Comparison of ENCODE assay signal across 1 cellular context in the genomic region with DNA sequence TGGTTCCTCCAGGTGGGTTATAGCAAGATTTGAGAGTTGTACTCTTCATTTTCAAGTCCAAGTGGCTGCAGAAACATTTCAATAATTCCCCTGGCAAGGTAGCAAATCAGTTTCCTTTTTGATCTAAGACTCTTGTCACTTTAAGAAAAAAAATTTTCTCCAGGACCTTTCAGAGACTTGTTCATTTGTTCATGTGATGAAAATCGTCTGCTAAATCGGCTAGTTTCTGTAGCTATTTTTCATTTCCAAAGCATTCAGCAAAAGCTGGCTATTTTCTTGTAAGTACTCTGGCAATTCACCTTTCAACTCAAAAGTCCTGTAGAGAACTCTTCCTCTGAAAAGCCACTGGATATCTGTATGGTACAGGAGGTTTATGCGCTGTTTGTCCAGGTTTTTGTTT.
TF ChIP-seq lines count a peak whose summit lies in the region.

No MANE protein-coding gene starts in this region.

TF ChIP-seq in IMR-90, 13 proteins besides CTCF, POLR2A, EP300 and RAD21:
- TF ChIP-seq FOS (IDR thresholded peaks at IDR 0.05; ENCODE audit: low read depth, low read length) (no peak), BHLHE40 (IDR thresholded peaks at IDR 0.05; ENCODE audit: low read depth, low read length) (no peak), CHD1 (IDR thresholded peaks at IDR 0.05; ENCODE audit: low read depth, low read length) (no peak), USF2 (IDR thresholded peaks at IDR 0.05; ENCODE audit: low read depth, low read length) (no peak), RCOR1 (IDR thresholded peaks at IDR 0.05; ENCODE audit: insufficient replicate concordance, low read length) (no peak), MXI1 (IDR thresholded peaks at IDR 0.05; ENCODE audit: borderline replicate concordance, low read depth, low read length) (no peak), SMC3 (IDR thresholded peaks at IDR 0.05; ENCODE audit: low read depth, low read length) (no peak), MAFK (IDR thresholded peaks at IDR 0.05; ENCODE audit: low read depth, low read length) (no peak), MAZ (IDR thresholded peaks at IDR 0.05; ENCODE audit: borderline replicate concordance, low read depth, low read length) (no peak), NFE2L2 (IDR thresholded peaks at IDR 0.05; ENCODE audit: low read depth, low read length) (no peak), RFX5 (IDR thresholded peaks at IDR 0.05; ENCODE audit: low read depth, low read length) (no peak)
- TF ChIP-seq, protein P1, sequence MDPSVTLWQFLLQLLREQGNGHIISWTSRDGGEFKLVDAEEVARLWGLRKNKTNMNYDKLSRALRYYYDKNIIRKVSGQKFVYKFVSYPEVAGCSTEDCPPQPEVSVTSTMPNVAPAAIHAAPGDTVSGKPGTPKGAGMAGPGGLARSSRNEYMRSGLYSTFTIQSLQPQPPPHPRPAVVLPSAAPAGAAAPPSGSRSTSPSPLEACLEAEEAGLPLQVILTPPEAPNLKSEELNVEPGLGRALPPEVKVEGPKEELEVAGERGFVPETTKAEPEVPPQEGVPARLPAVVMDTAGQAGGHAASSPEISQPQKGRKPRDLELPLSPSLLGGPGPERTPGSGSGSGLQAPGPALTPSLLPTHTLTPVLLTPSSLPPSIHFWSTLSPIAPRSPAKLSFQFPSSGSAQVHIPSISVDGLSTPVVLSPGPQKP (IDR thresholded peaks at IDR 0.05; ENCODE audit: borderline replicate concordance, low read depth, low read length) = no peak
